ENCODE assay signal across 27 cellular contexts in the genomic region with DNA sequence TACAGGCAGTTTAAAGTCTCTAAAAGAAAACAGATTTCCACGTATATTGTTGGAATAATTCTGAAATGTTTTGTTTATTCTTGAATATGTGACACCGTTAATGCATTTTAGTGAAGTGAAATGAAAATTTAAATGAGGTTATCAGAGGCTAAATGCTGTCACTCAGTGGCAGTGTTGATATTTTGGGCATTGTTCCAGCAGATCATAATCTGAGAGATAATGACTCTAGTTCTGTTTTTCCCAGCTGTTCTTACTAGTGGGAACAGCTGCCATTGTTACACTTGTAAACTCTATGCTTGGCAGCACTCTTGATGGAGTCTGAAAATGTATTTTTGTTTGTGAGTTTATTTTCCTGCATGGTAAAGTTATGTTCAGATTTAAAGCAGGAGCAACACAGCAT.
DNase-seq lines count a peak whose midpoint lies in the region; ATAC-seq and TF ChIP-seq lines count a peak whose summit lies in the region.
"Had no signal": no experiment of that assay in that cellular context is flagged by ENCODE, and none has a peak within 500 bp of the region (broad histone marks: within the 10 kb centered on the region; RNA-seq: fewer than 3 reads in every experiment).

No MANE protein-coding gene starts in this region.

- POLR2A ChIA-PET in HEK293T (lab: Yijun Ruan, JAX), result no interaction called here

- DNase-seq in NCI-H510A treated with DMSO at 0.1 percent for 48 hours (lab: John Stamatoyannopoulos, UW) (peak; percentile 12), NCI-H510A (lab: John Stamatoyannopoulos, UW) (no peak), NCI-H187 treated with DMSO at 0.1 percent for 48 hours (lab: John Stamatoyannopoulos, UW) (peak; percentile 33), NCI-H82 treated with DMSO at 0.1 percent for 48 hours (lab: John Stamatoyannopoulos, UW; ENCODE audit: unreplicated experiment) (peak; percentile 65), mucosa of descending colon (no peak), posterior cingulate gyrus (no peak), HEK293T (ENCODE audit: extremely low spot score) (no peak), NCI-H2196 (lab: John Stamatoyannopoulos, UW; ENCODE audit: unreplicated experiment) (no peak)
- DNase-seq: activated CD4-positive, alpha-beta T cell treated with anti-CD3 and anti-CD28 coated beads, Interleukin-2, amount 50 U/mL, for 1 hour; activated naive CD4-positive, alpha-beta T cell treated with anti-CD3 and anti-CD28 coated beads, Interleukin-2, amount 50 U/mL, for 16 hours; AML-193; amygdala; CD8-positive, alpha-beta memory T cell; effector memory CD8-positive, alpha-beta T cell; hippocampal formation; left ventricle myocardium superior; naive thymus-derived CD8-positive, alpha-beta T cell; NCI-H1048; NCI-H226; small intestine; stimulated activated CD4-positive, alpha-beta T cell treated with anti-CD3 and anti-CD28 coated beads, Interleukin-2, amount 100 ng/mL, for 24 hours; SW 1271 had no signal

- intact Hi-C loops in mucosa of descending colon (cut with DNase I, micrococcal nuclease), result no loop called here
- intact Hi-C loops in posterior cingulate gyrus (cut with DNase I), result no loop called here

- no peaks in the 10 kb centered on the region for H3K4me1 ChIP-seq in mucosa of descending colon (ENCODE audit: low read depth)
- H3K4me1 ChIP-seq: HAP-1 had no signal

- no peak overlapping the region for H3K4me3 ChIP-seq in mucosa of descending colon
- H3K4me3 ChIP-seq: cardiac muscle cell, coronary artery, HAP-1 had no signal

- peaks cover 5% of the 10 kb centered on the region for H3K9me3 ChIP-seq in mucosa of descending colon
- H3K9me3 ChIP-seq: HAP-1 had no signal

- no peaks in the 10 kb centered on the region for H3K36me3 ChIP-seq in mucosa of descending colon (ENCODE audit: low read depth)
- H3K36me3 ChIP-seq: cardiac muscle cell, HAP-1 had no signal

- CTCF ChIA-PET in HEK293T (lab: Yijun Ruan, JAX), result no interaction called here

- ATAC-seq in mucosa of descending colon, result peak; percentile 40
- ATAC-seq: effector memory CD8-positive, alpha-beta T cell; HepG2; left ventricle myocardium superior; naive thymus-derived CD8-positive, alpha-beta T cell; WTC11 had no signal

- TF ChIP-seq CTCF in mucosa of descending colon (IDR thresholded peaks at IDR 0.05), result no peak

TF ChIP-seq in HEK293T, 16 proteins besides CTCF, POLR2A, EP300 and RAD21:
- TF ChIP-seq FOXA1 (IDR thresholded peaks at IDR 0.05) (no peak), ZNF384 (IDR thresholded peaks at IDR 0.05) (no peak), SUZ12 (IDR thresholded peaks at IDR 0.05) (no peak), FOXK2 (IDR thresholded peaks at IDR 0.05) (no peak), SP1 (IDR thresholded peaks at IDR 0.05) (no peak), BHLHE40 (IDR thresholded peaks at IDR 0.05; ENCODE audit: borderline replicate concordance) (no peak), NFRKB (IDR thresholded peaks at IDR 0.05) (no peak), CTBP1 (IDR thresholded peaks at IDR 0.05; ENCODE audit: borderline replicate concordance) (no peak), HDGF (IDR thresholded peaks at IDR 0.05; ENCODE audit: borderline replicate concordance) (no peak), ELF4 (IDR thresholded peaks at IDR 0.05) (no peak), LEF1 (IDR thresholded peaks at IDR 0.05; ENCODE audit: borderline replicate concordance) (no peak), ARNT (IDR thresholded peaks at IDR 0.05) (no peak), L3MBTL2 (conservative IDR thresholded peaks at IDR 0.05) (no peak), TARDBP (IDR thresholded peaks at IDR 0.05) (no peak), FOXM1 (IDR thresholded peaks at IDR 0.05; ENCODE audit: borderline replicate concordance) (no peak)
- TF ChIP-seq, protein P1, sequence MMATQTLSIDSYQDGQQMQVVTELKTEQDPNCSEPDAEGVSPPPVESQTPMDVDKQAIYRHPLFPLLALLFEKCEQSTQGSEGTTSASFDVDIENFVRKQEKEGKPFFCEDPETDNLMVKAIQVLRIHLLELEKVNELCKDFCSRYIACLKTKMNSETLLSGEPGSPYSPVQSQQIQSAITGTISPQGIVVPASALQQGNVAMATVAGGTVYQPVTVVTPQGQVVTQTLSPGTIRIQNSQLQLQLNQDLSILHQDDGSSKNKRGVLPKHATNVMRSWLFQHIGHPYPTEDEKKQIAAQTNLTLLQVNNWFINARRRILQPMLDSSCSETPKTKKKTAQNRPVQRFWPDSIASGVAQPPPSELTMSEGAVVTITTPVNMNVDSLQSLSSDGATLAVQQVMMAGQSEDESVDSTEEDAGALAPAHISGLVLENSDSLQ (IDR thresholded peaks at IDR 0.05), result no peak

Comparison
In these comparisons a context has a peak if more than half of its experiments do, and no peak if none do; other contexts are left out.
1. DNase-seq: peak in NCI-H510A treated with DMSO at 0.1 percent for 48 hours (single experiment), NCI-H187 treated with DMSO at 0.1 percent for 48 hours (single experiment) and NCI-H82 treated with DMSO at 0.1 percent for 48 hours (single experiment); none in NCI-H510A (single experiment), mucosa of descending colon (0 of 3), posterior cingulate gyrus (0 of 10), HEK293T (single experiment) and NCI-H2196 (single experiment).